31 cellular contexts compared by ENCODE assay signal in genomic region chr3:169550284-169550683, GRCh38.
"Had no signal": no experiment of that assay in that cellular context is flagged by ENCODE, and none has a peak within 500 bp of the region (broad histone marks: within the 10 kb centered on the region; RNA-seq: fewer than 3 reads in every experiment).

No MANE protein-coding gene starts in this region.

- DNase-seq: activated CD4-positive, alpha-beta memory T cell treated with anti-CD3 and anti-CD28 coated beads, Interleukin-2, amount 10 ng/mL, durations not matched to agents 7 days and 5 days; activated CD4-positive, alpha-beta T cell treated with anti-CD3 and anti-CD28 coated beads for 36 hours; activated CD4-positive, alpha-beta T cell treated with anti-CD3 and anti-CD28 coated beads, Interleukin-2, amount 10 ng/mL, durations not matched to agents 24 days and 14 days; activated CD4-positive, CD25-positive, alpha-beta regulatory T cell; activated CD4-positive, CD25-positive, alpha-beta regulatory T cell treated with anti-CD3 and anti-CD28 coated beads, Interleukin-2, amount 50 U/mL, for 72 hours; activated CD8-positive, alpha-beta memory T cell treated with anti-CD3 and anti-CD28 coated beads, Interleukin-2, amount 50 U/mL, for 48 hours; activated gamma-delta T cell; activated naive CD4-positive, alpha-beta T cell; activated naive CD4-positive, alpha-beta T cell treated with anti-CD3 and anti-CD28 coated beads, Interleukin-2, amount 10 ng/mL, durations not matched to agents 7 days and 5 days; activated naive CD8-positive, alpha-beta T cell treated with anti-CD3 and anti-CD28 coated beads, Interleukin-2, amount 10 ng/mL, durations not matched to agents 7 days and 5 days; activated T-cell treated with anti-CD3 and anti-CD28 coated beads for 4 hours; activated T-cell treated with anti-CD3 and anti-CD28 coated beads, Interleukin-2, amount 50 U/mL, for 24 hours; activated T-cell treated with anti-CD3 and anti-CD28 coated beads, Interleukin-2, amount 50 U/mL, for 72 hours; central memory CD4-positive, alpha-beta T cell; cerebellar nuclear complex; colonic mucosa; effector CD8-positive, alpha-beta T cell; esophagus squamous epithelium; foreskin melanocyte; heart right ventricle; T-helper 17 cell; T1000; WERI-Rb-1 had no signal

- H3K4me3 Mint-ChIP-seq: activated CD4-positive, alpha-beta memory T cell treated with anti-CD3 and anti-CD28 coated beads, Interleukin-2, amount 10 ng/mL, durations not matched to agents 7 days and 5 days; activated CD4-positive, alpha-beta T cell treated with anti-CD3 and anti-CD28 coated beads for 36 hours; activated CD4-positive, alpha-beta T cell treated with anti-CD3 and anti-CD28 coated beads, Interleukin-2, amount 10 ng/mL, durations not matched to agents 24 days and 14 days; activated naive CD4-positive, alpha-beta T cell treated with anti-CD3 and anti-CD28 coated beads, Interleukin-2, amount 10 ng/mL, durations not matched to agents 7 days and 5 days; activated naive CD8-positive, alpha-beta T cell treated with anti-CD3 and anti-CD28 coated beads, Interleukin-2, amount 10 ng/mL, durations not matched to agents 7 days and 5 days; activated T-cell treated with anti-CD3 and anti-CD28 coated beads, Interleukin-2, amount 50 U/mL, for 24 hours; activated T-cell treated with anti-CD3 and anti-CD28 coated beads, Interleukin-2, amount 50 U/mL, for 72 hours; brain; T-helper 17 cell; T-helper 2 cell treated with Interferon-gamma antibody and Interleukin-4, amounts not matched to agents 5 μg/mL and 100 μg/mL, for 36 hours had no signal

- H3K4me1 ChIP-seq: breast epithelium, colonic mucosa had no signal

- H3K27ac Mint-ChIP-seq: activated CD4-positive, alpha-beta memory T cell treated with anti-CD3 and anti-CD28 coated beads, Interleukin-2, amount 10 ng/mL, durations not matched to agents 7 days and 5 days; activated CD4-positive, alpha-beta T cell treated with anti-CD3 and anti-CD28 coated beads for 36 hours; activated CD4-positive, alpha-beta T cell treated with anti-CD3 and anti-CD28 coated beads, Interleukin-2, amount 10 ng/mL, durations not matched to agents 24 days and 14 days; activated naive CD4-positive, alpha-beta T cell treated with anti-CD3 and anti-CD28 coated beads, Interleukin-2, amount 10 ng/mL, durations not matched to agents 7 days and 5 days; activated naive CD4-positive, alpha-beta T cell treated with anti-CD3 and anti-CD28 coated beads, Interleukin-2, amount 50 U/mL, for 72 hours; activated naive CD8-positive, alpha-beta T cell treated with anti-CD3 and anti-CD28 coated beads, Interleukin-2, amount 10 ng/mL, durations not matched to agents 7 days and 5 days; activated T-cell treated with anti-CD3 and anti-CD28 coated beads, Interleukin-2, amount 50 U/mL, for 24 hours; activated T-cell treated with anti-CD3 and anti-CD28 coated beads, Interleukin-2, amount 50 U/mL, for 72 hours; brain; T-helper 17 cell; T-helper 2 cell treated with Interferon-gamma antibody and Interleukin-4, amounts not matched to agents 5 μg/mL and 100 μg/mL, for 36 hours had no signal

- H3K4me1 Mint-ChIP-seq: activated CD4-positive, alpha-beta memory T cell treated with anti-CD3 and anti-CD28 coated beads, Interleukin-2, amount 10 ng/mL, durations not matched to agents 7 days and 5 days; activated CD4-positive, alpha-beta T cell treated with anti-CD3 and anti-CD28 coated beads for 36 hours; activated CD4-positive, alpha-beta T cell treated with anti-CD3 and anti-CD28 coated beads, Interleukin-2, amount 10 ng/mL, durations not matched to agents 24 days and 14 days; activated naive CD4-positive, alpha-beta T cell treated with anti-CD3 and anti-CD28 coated beads, Interleukin-2, amount 10 ng/mL, durations not matched to agents 7 days and 5 days; activated naive CD8-positive, alpha-beta T cell treated with anti-CD3 and anti-CD28 coated beads, Interleukin-2, amount 10 ng/mL, durations not matched to agents 7 days and 5 days had no signal

- ATAC-seq: activated CD4-positive, alpha-beta T cell treated with anti-CD3 and anti-CD28 coated beads for 36 hours; activated naive CD4-positive, alpha-beta T cell treated with anti-CD3 and anti-CD28 coated beads, Interleukin-2, amount 50 U/mL, for 72 hours; activated T-cell treated with anti-CD3 and anti-CD28 coated beads, Interleukin-2, amount 50 U/mL, for 72 hours; gastroesophageal sphincter; heart right ventricle; T-helper 17 cell had no signal

- H3K27ac ChIP-seq: ascending aorta, breast epithelium, cardiac muscle cell, colonic mucosa, epithelial cell of prostate, gastroesophageal sphincter, heart right ventricle, WERI-Rb-1 had no signal

- H3K4me3 ChIP-seq: ascending aorta, breast epithelium, cardiac muscle cell, colonic mucosa, esophagus squamous epithelium, gastroesophageal sphincter, heart right ventricle had no signal

- H3K9me3 Mint-ChIP-seq: activated CD4-positive, alpha-beta memory T cell treated with anti-CD3 and anti-CD28 coated beads, Interleukin-2, amount 10 ng/mL, durations not matched to agents 7 days and 5 days; activated CD4-positive, alpha-beta T cell treated with anti-CD3 and anti-CD28 coated beads, Interleukin-2, amount 10 ng/mL, durations not matched to agents 24 days and 14 days; activated naive CD4-positive, alpha-beta T cell treated with anti-CD3 and anti-CD28 coated beads, Interleukin-2, amount 10 ng/mL, durations not matched to agents 7 days and 5 days; activated naive CD4-positive, alpha-beta T cell treated with anti-CD3 and anti-CD28 coated beads, Interleukin-2, amount 50 U/mL, for 72 hours; activated naive CD8-positive, alpha-beta T cell treated with anti-CD3 and anti-CD28 coated beads, Interleukin-2, amount 10 ng/mL, durations not matched to agents 7 days and 5 days; activated T-cell treated with anti-CD3 and anti-CD28 coated beads, Interleukin-2, amount 50 U/mL, for 24 hours; T-helper 2 cell treated with Interferon-gamma antibody and Interleukin-4, amounts not matched to agents 5 μg/mL and 100 μg/mL, for 36 hours had no signal

- H3K36me3 Mint-ChIP-seq: activated naive CD4-positive, alpha-beta T cell treated with anti-CD3 and anti-CD28 coated beads, Interleukin-2, amount 10 ng/mL, durations not matched to agents 7 days and 5 days; activated naive CD4-positive, alpha-beta T cell treated with anti-CD3 and anti-CD28 coated beads, Interleukin-2, amount 50 U/mL, for 72 hours; activated naive CD8-positive, alpha-beta T cell treated with anti-CD3 and anti-CD28 coated beads, Interleukin-2, amount 10 ng/mL, durations not matched to agents 7 days and 5 days; brain had no signal

- H3K27me3 ChIP-seq: ascending aorta, breast epithelium, cardiac muscle cell, colonic mucosa, esophagus squamous epithelium, gastroesophageal sphincter, heart right ventricle had no signal

- H3K9me3 ChIP-seq: ascending aorta, breast epithelium, colonic mucosa, esophagus squamous epithelium, gastroesophageal sphincter had no signal

- H3K36me3 ChIP-seq: ascending aorta, breast epithelium, cardiac muscle cell, colonic mucosa, esophagus squamous epithelium, gastroesophageal sphincter, heart right ventricle, WERI-Rb-1 had no signal
